24 cellular contexts compared by ENCODE assay signal in the genomic region with DNA sequence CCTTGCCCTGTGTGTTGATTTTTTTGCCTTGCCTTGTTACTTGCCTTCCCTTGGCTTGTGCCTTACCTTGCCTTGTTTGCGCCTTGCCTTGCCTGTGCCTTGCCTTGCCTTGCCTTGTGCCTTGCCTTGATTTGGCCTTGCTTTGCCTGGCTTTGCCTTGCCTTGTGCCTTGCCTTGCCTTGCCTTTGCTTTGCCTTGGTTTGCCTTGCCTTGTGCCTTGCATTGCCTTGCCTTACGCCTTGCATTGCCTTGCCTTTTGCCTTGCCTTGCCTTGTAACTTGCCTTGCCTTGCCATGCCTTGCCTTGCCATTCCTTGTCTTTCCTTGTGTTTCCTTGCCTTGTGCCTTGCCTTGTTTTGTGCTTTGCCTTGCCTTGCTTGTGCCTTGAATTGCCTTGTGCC.
"Had no signal": no experiment of that assay in that cellular context is flagged by ENCODE, and none has a peak within 500 bp of the region (broad histone marks: within the 10 kb centered on the region; RNA-seq: fewer than 3 reads in every experiment).

No MANE protein-coding gene starts in this region.

- DNase-seq: IMR-90, Karpas-422, KG1, MG63, NCI-H1092, NCI-H1105 treated with DMSO at 0.1 percent for 48 hours, NCI-H1417 treated with DMSO at 0.1 percent for 48 hours, NCI-H146, NCI-H1694 treated with DMSO at 0.1 percent for 48 hours, NCI-H1930, NCI-H2081 treated with DMSO at 0.1 percent for 48 hours, NCI-H2171, NCI-H226, NCI-H446, NCI-H510A, NCI-H524 treated with DMSO at 0.1 percent for 48 hours, NCI-H69, NCI-H774, Right ventricle myocardium superior, RPMI8226, SIG-M5 had no signal

- H3K27ac ChIP-seq: SJSA1, SK-N-MC had no signal

- ATAC-seq: HepG2 had no signal

- H3K4me3 ChIP-seq: MG63, SJSA1, SK-N-MC had no signal

- H3K27me3 ChIP-seq: MG63, SJSA1 had no signal

- H3K9me3 ChIP-seq: MG63, SJSA1 had no signal

- H3K36me3 ChIP-seq: MG63, SJSA1 had no signal

- H3K4me1 ChIP-seq: SJSA1 had no signal
